In the genomic region with DNA sequence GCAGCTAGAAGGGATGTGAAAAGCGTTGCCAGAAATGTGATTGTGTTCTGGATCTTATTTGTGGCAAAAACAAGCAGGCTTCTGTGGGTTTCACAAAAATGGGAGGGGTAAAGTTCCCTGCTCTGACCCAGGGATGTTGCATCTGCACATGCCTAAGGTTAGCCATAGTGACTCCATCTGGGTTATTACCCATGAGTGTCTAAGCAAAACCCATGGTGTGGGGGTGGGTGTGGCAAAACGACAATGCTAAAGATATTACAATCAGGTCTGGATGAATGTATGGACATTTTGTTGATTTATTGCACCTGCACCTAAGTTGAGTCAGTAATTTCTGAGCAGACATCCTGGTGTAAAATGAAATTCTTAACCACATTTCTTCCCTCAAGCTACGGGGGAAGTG, we compare ENCODE assay signal across 7 cellular contexts.
"Had no signal": no experiment of that assay in that cellular context is flagged by ENCODE, and none has a peak within 500 bp of the region (broad histone marks: within the 10 kb centered on the region; RNA-seq: fewer than 3 reads in every experiment).

No MANE protein-coding gene starts in this region.

- H3K4me2 ChIP-seq: KMS-11 had no signal

- DNase-seq: IMR-90, KBM-7, KG1 had no signal

- H3K4me3 ChIP-seq: K562 had no signal

- H3K27ac ChIP-seq: HL-60, KMS-11 had no signal

- ATAC-seq: HepG2, K562 had no signal

- H3K9ac ChIP-seq: KMS-11 had no signal
